Comparison of ENCODE assay signal across 14 cellular contexts in genomic region chr14:68341765-68342212, GRCh38.
A peak's percentile ranks its signal among the peaks of the same experiment; 100 is the strongest.
DNase-seq lines count a peak whose midpoint lies in the region; ATAC-seq and TF ChIP-seq lines count a peak whose summit lies in the region.
"Had no signal": no experiment of that assay in that cellular context is flagged by ENCODE, and none has a peak within 500 bp of the region (broad histone marks: within the 10 kb centered on the region; RNA-seq: fewer than 3 reads in every experiment).

No MANE protein-coding gene starts in this region.

- H3K27me3 ChIP-seq in Caco-2 (replicated peaks; ENCODE audit: control insufficient read depth, insufficient read depth, low read length): no peaks in the 10 kb centered on the region
- H3K27me3 ChIP-seq: adrenal gland, SJCRH30 had no signal

- no peaks in the 10 kb centered on the region for H3K27me3 Mint-ChIP-seq in activated naive CD8-positive, alpha-beta T cell treated with anti-CD3 and anti-CD28 coated beads, Interleukin-2, amount 10 ng/mL, durations not matched to agents 7 days and 5 days
- no peaks in the 10 kb centered on the region for H3K27me3 Mint-ChIP-seq in Caco-2 (ENCODE audit: insufficient read depth, unreplicated experiment)
- H3K27me3 Mint-ChIP-seq: IgD-negative memory B cell had no signal

- H3K36me3 Mint-ChIP-seq in activated naive CD8-positive, alpha-beta T cell treated with anti-CD3 and anti-CD28 coated beads, Interleukin-2, amount 10 ng/mL, durations not matched to agents 7 days and 5 days: peaks cover 19% of the 10 kb centered on the region
- no peaks in the 10 kb centered on the region for H3K36me3 Mint-ChIP-seq in Caco-2 (ENCODE audit: insufficient read depth, unreplicated experiment)

- peaks cover 19% of the 10 kb centered on the region for H3K4me1 Mint-ChIP-seq in activated naive CD8-positive, alpha-beta T cell treated with anti-CD3 and anti-CD28 coated beads, Interleukin-2, amount 10 ng/mL, durations not matched to agents 7 days and 5 days
- peaks cover 17% of the 10 kb centered on the region for H3K4me1 Mint-ChIP-seq in Caco-2 (ENCODE audit: low read depth, unreplicated experiment)

- intact Hi-C loops in Caco-2 (cut with micrococcal nuclease; ENCODE audit: unreplicated experiment): no loop called here

- H3K27ac Mint-ChIP-seq in activated naive CD8-positive, alpha-beta T cell treated with anti-CD3 and anti-CD28 coated beads, Interleukin-2, amount 10 ng/mL, durations not matched to agents 7 days and 5 days: no peak overlapping the region
- H3K27ac Mint-ChIP-seq in Caco-2 (ENCODE audit: unreplicated experiment): no peak overlapping the region

- no peak overlapping the region for H3K4me3 Mint-ChIP-seq in activated naive CD8-positive, alpha-beta T cell treated with anti-CD3 and anti-CD28 coated beads, Interleukin-2, amount 10 ng/mL, durations not matched to agents 7 days and 5 days
- no peak overlapping the region for H3K4me3 Mint-ChIP-seq in Caco-2 (ENCODE audit: unreplicated experiment)

- ATAC-seq in GM19455 (IDR thresholded peaks at IDR 0.05; ENCODE audit: unreplicated experiment) (peak; percentile 56), HG03159 (IDR thresholded peaks at IDR 0.05; ENCODE audit: unreplicated experiment) (peak; percentile 72), left lobe of liver (no peak)
- ATAC-seq in activated naive CD8-positive, alpha-beta T cell treated with anti-CD3 and anti-CD28 coated beads, Interleukin-2, amount 10 ng/mL, durations not matched to agents 7 days and 5 days (ENCODE audit: low read depth): peak; percentile 30

- H3K9me3 ChIP-seq in Caco-2: peaks cover 7% of the 10 kb centered on the region; the same call in 1 of the 2 replicates
- H3K9me3 ChIP-seq: adrenal gland, SJCRH30 had no signal

- H3K4me1 ChIP-seq in Caco-2: peaks cover 6% of the 10 kb centered on the region
- H3K4me1 ChIP-seq: SJCRH30 had no signal

- peak; percentile 70 for DNase-seq in GM12865 (ENCODE audit: low read depth)
- DNase-seq in activated naive CD8-positive, alpha-beta T cell treated with anti-CD3 and anti-CD28 coated beads, Interleukin-2, amount 10 ng/mL, durations not matched to agents 7 days and 5 days: no peak
- no peak for DNase-seq in left lobe of liver (ENCODE audit: low spot score)
- no peak for DNase-seq in NCI-H2029 (lab: John Stamatoyannopoulos, UW)
- no peak for DNase-seq in GM13977 (ENCODE audit: low spot score)
- no peak for DNase-seq in Caco-2
- DNase-seq: adrenal gland; NCI-H1694; SJCRH30; stimulated activated CD4-positive, alpha-beta T cell treated with anti-CD3 and anti-CD28 coated beads, Interleukin-4, amount 100 ng/mL, for 24 hours had no signal

- H3K36me3 ChIP-seq in Caco-2 (ENCODE audit: control insufficient read depth, insufficient read depth, low read length): no peaks in the 10 kb centered on the region
- H3K36me3 ChIP-seq: adrenal gland, SJCRH30 had no signal

- H3K9me3 Mint-ChIP-seq in activated naive CD8-positive, alpha-beta T cell treated with anti-CD3 and anti-CD28 coated beads, Interleukin-2, amount 10 ng/mL, durations not matched to agents 7 days and 5 days: peaks cover 8% of the 10 kb centered on the region
- peaks cover 15% of the 10 kb centered on the region for H3K9me3 Mint-ChIP-seq in Caco-2 (ENCODE audit: unreplicated experiment)

- BruUV-seq in Caco-2 (replicated peaks; lab: Mats Ljungman, UMichigan): no TSS peak

- TF ChIP-seq CTCF in GM12865 (IDR thresholded peaks at IDR 0.05; ENCODE audit: insufficient read depth, low read depth, low read length, missing control alignments): no peak
- no peak for TF ChIP-seq CTCF in GM13977 (IDR thresholded peaks at IDR 0.05; ENCODE audit: extremely low read depth, insufficient read depth, missing control alignments)
- no peak for TF ChIP-seq CTCF in Caco-2 (IDR thresholded peaks at IDR 0.05; ENCODE audit: insufficient read depth in 1 of 2, low read depth in 1 of 2, low read length in 1 of 2, severe bottlenecking in 1 of 2, unreplicated experiment in 1 of 2)

- CTCF ChIA-PET in Caco-2 (lab: Charles Lee): no interaction called here

- H3K4me3 ChIP-seq in GM12865 (ENCODE audit: low read depth, low read length) (no peak overlapping the region), Caco-2 (ENCODE audit: low read depth, low read length) (no peak overlapping the region)
- H3K4me3 ChIP-seq: adrenal gland, coronary artery, SJCRH30 had no signal

- in situ Hi-C loops in GM13977 (cut with MboI; ENCODE audit: low pct_unique_long_range_greater_than_20kb, low sequenced_read_pairs, unreplicated experiment): no loop called here

- POLR2A ChIA-PET in activated naive CD8-positive, alpha-beta T cell treated with anti-CD3 and anti-CD28 coated beads, Interleukin-2, amount 10 ng/mL, durations not matched to agents 7 days and 5 days (lab: Charles Lee): no interaction called here
- POLR2A ChIA-PET in Caco-2 (lab: Charles Lee): no interaction called here
